15 cellular contexts compared by ENCODE assay signal in genomic region chr21:45167796-45168222, GRCh38.
DNase-seq lines count a peak whose midpoint lies in the region; ATAC-seq and TF ChIP-seq lines count a peak whose summit lies in the region.
"Had no signal": no experiment of that assay in that cellular context is flagged by ENCODE, and none has a peak within 500 bp of the region (broad histone marks: within the 10 kb centered on the region; RNA-seq: fewer than 3 reads in every experiment).

No MANE protein-coding gene starts in this region.

- H3K27me3 ChIP-seq in esophagus squamous epithelium, result no peaks in the 10 kb centered on the region
- H3K27me3 ChIP-seq: cardiac muscle cell, ovary had no signal

- H3K27ac ChIP-seq in esophagus squamous epithelium, result peak overlapping the region in 3 of 4 donors; percentile 64 to 84 (median 67)
- H3K27ac ChIP-seq: cardiac muscle cell, ovary had no signal

- H3K4me1 ChIP-seq in esophagus squamous epithelium, result peaks cover 10 to 34% (median 11%) of the 10 kb centered on the region in 3 donors

- no peaks in the 10 kb centered on the region for H3K9me3 ChIP-seq in esophagus squamous epithelium
- H3K9me3 ChIP-seq: ovary had no signal

- peak; percentile 23 for DNase-seq in AG09309 (ENCODE audit: low read depth)
- DNase-seq in OCI-M1 (lab: John Stamatoyannopoulos, UW), result peak; percentile 32
- DNase-seq in esophagus squamous epithelium (lab: John Stamatoyannopoulos, UW), result no peak
- peak; percentile 7 for DNase-seq in renal cortical epithelial cell (ENCODE audit: low read depth)
- no peak for DNase-seq in 8988T
- no peak for DNase-seq in foreskin melanocyte
- DNase-seq: activated CD4-positive, alpha-beta T cell treated with anti-CD3 and anti-CD28 coated beads, Interleukin-2, amount 50 U/mL, for 4 hours; CD8-positive, alpha-beta memory T cell; mesendoderm; NCI-H1930; NCI-H774; ovary had no signal

- WGBS in esophagus squamous epithelium, 2 donors, result 22 to 39% methylated on average over 6 of the region's 6 CpGs

- TF ChIP-seq CTCF in AG09309 (IDR thresholded peaks at IDR 0.05; ENCODE audit: control insufficient read depth, insufficient read depth, low read depth, low read length, missing control alignments), result peak; percentile 20
- TF ChIP-seq CTCF in esophagus squamous epithelium (IDR thresholded peaks at IDR 0.05), result no peak

- H3K4me3 ChIP-seq in AG09309 (ENCODE audit: control insufficient read depth, low read depth, low read length) (no peak overlapping the region), esophagus squamous epithelium (no peak overlapping the region)
- H3K4me3 ChIP-seq: cardiac muscle cell, ovary had no signal

- H3K36me3 ChIP-seq in esophagus squamous epithelium, result peaks cover 0 to 11% (median 0%) of the 10 kb centered on the region in 3 donors
- H3K36me3 ChIP-seq: cardiac muscle cell, ovary had no signal

- no peak for TF ChIP-seq POLR2A in esophagus squamous epithelium (IDR thresholded peaks at IDR 0.05)

- ATAC-seq in GM18520 (IDR thresholded peaks at IDR 0.05; ENCODE audit: unreplicated experiment) (no peak), GM21390 (IDR thresholded peaks at IDR 0.05; ENCODE audit: unreplicated experiment) (no peak)

- intact Hi-C loops in esophagus squamous epithelium (cut with DNase I), result no loop called here

Comparison
In these comparisons a context has a peak if more than half of its experiments do, and no peak if none do; other contexts are left out.
1. DNase-seq: peak in AG09309 (single experiment), OCI-M1 (single experiment) and renal cortical epithelial cell (single experiment); none in esophagus squamous epithelium (single experiment), 8988T (single experiment) and foreskin melanocyte (single experiment).